ENCODE assay signal across 3 cellular contexts in the genomic region with DNA sequence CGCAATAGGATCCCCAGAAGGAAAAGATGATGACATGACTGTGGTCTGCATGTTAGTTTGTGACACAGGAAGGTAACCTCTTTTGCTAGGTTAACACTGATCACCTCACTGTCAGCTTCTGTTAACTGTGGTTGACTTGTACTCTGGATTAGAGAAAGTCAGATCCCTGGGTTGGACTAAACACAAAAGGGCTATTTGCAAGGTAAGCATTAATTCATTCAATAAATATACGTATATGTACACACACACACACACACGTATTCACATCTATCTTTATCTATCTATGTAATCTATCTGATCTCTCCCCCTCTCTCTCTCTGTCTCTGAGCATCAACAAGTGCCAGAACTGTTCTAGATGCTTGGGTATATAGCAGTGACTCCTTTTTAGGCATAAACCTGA.
TF ChIP-seq lines count a peak whose summit lies in the region.

No MANE protein-coding gene starts in this region.

TF ChIP-seq in A549, 52 proteins besides CTCF, POLR2A, EP300 and RAD21:
- peak; percentile 71 for TF ChIP-seq MAFK (IDR thresholded peaks at IDR 0.05; ENCODE audit: partially characterized antibody)
- TF ChIP-seq NPAS2 (CRISPR knock-in tag; IDR thresholded peaks at IDR 0.05; ENCODE audit: borderline replicate concordance) = no peak

TF ChIP-seq in IMR-90, 13 proteins besides CTCF, POLR2A, EP300 and RAD21 (continued from another document):
- no peak for TF ChIP-seq RFX5 (IDR thresholded peaks at IDR 0.05; ENCODE audit: low read depth, low read length)

TF ChIP-seq in K562, 482 proteins besides CTCF, POLR2A, EP300 and RAD21 (continued from another document):
- TF ChIP-seq ZNF764 (CRISPR knock-in tag; IDR thresholded peaks at IDR 0.05; ENCODE audit: low read depth) = no peak
- no peak for TF ChIP-seq PHF8 (IDR thresholded peaks at IDR 0.05; ENCODE audit: borderline replicate concordance, low read length)
- TF ChIP-seq MAFF (IDR thresholded peaks at IDR 0.05; ENCODE audit: low read length) = peak; percentile 52
- TF ChIP-seq TFAM (CRISPR knock-in tag; conservative IDR thresholded peaks at IDR 0.05) = no peak
- TF ChIP-seq C11orf30 (IDR thresholded peaks at IDR 0.05; ENCODE audit: low read depth) = peak; percentile 37; the same call in 1 of the 2 replicates
- TF ChIP-seq MAFK (IDR thresholded peaks at IDR 0.05; ENCODE audit: low read length) = peak; percentile 52
- peak; percentile 79 for TF ChIP-seq ZNF316 (IDR thresholded peaks at IDR 0.05)
TF ChIP-seq in K562: peak in this region for 5.
